ENCODE assay signal across 31 cellular contexts in genomic region chr5:3143382-3143781, GRCh38.
"Had no signal": no experiment of that assay in that cellular context is flagged by ENCODE, and none has a peak within 500 bp of the region (broad histone marks: within the 10 kb centered on the region; RNA-seq: fewer than 3 reads in every experiment).

No MANE protein-coding gene starts in this region.

- DNase-seq: activated B cell treated with CpG ODN at 0.5 μM for 24 hours; activated CD4-positive, alpha-beta memory T cell treated with anti-CD3 and anti-CD28 coated beads for 36 hours; activated CD4-positive, alpha-beta T cell treated with anti-CD3 and anti-CD28 coated beads for 4 hours; activated CD4-positive, alpha-beta T cell treated with anti-CD3 and anti-CD28 coated beads, Interleukin-2, amount 10 ng/mL, durations not matched to agents 24 days and 14 days; activated CD4-positive, alpha-beta T cell treated with anti-CD3 and anti-CD28 coated beads, Interleukin-2, amount 50 U/mL, for 1 hour; activated CD4-positive, alpha-beta T cell treated with anti-CD3 and anti-CD28 coated beads, Interleukin-2, amount 50 U/mL, for 4 hours; activated CD4-positive, CD25-positive, alpha-beta regulatory T cell treated with anti-CD3 and anti-CD28 coated beads, Interleukin-2, amount 50 U/mL, for 72 hours; activated CD8-positive, alpha-beta memory T cell treated with anti-CD3 and anti-CD28 coated beads, Interleukin-2, amount 50 U/mL, for 4 hours; activated CD8-positive, alpha-beta T cell treated with anti-CD3 and anti-CD28 coated beads for 36 hours; activated effector memory CD4-positive, alpha-beta T cell treated with anti-CD3 and anti-CD28 coated beads, Interleukin-2, amount 50 U/mL, for 16 hours; activated gamma-delta T cell treated with Interleukin-2 at 50 U/mL for 16 hours; activated naive CD4-positive, alpha-beta T cell; activated naive CD4-positive, alpha-beta T cell treated with anti-CD3 and anti-CD28 coated beads for 36 hours; activated naive CD4-positive, alpha-beta T cell treated with anti-CD3 and anti-CD28 coated beads, Interleukin-2, amount 50 U/mL, for 16 hours; activated naive CD8-positive, alpha-beta T cell treated with anti-CD3 and anti-CD28 coated beads for 36 hours; activated T-cell treated with anti-CD3 and anti-CD28 coated beads for 4 hours; activated T-cell treated with anti-CD3 and anti-CD28 coated beads, Interleukin-2, amount 50 U/mL, for 1 hour; activated T-cell treated with anti-CD3 and anti-CD28 coated beads, Interleukin-2, amount 50 U/mL, for 4 hours; activated T-cell treated with anti-CD3 and anti-CD28 coated beads, Interleukin-2, amount 50 U/mL, for 72 hours; amniotic stem cell; aorta; body of pancreas; brain microvascular endothelial cell; central memory CD4-positive, alpha-beta T cell; T-helper 2 cell; T-helper 9 cell had no signal

- H3K36me3 ChIP-seq: adrenal gland, brain microvascular endothelial cell, breast epithelium had no signal

- H3K4me1 ChIP-seq: adrenal gland, body of pancreas, breast epithelium had no signal

- H3K27me3 ChIP-seq: adrenal gland, body of pancreas, brain microvascular endothelial cell, breast epithelium had no signal

- H3K9me3 ChIP-seq: adrenal gland, body of pancreas, breast epithelium had no signal

- H3K4me3 ChIP-seq: adrenal gland, body of pancreas, breast epithelium had no signal

- ATAC-seq: activated CD8-positive, alpha-beta T cell treated with anti-CD3 and anti-CD28 coated beads for 36 hours; activated naive CD4-positive, alpha-beta T cell treated with anti-CD3 and anti-CD28 coated beads, Interleukin-2, amount 50 U/mL, for 72 hours; activated T-cell treated with anti-CD3 and anti-CD28 coated beads, Interleukin-2, amount 50 U/mL, for 4 hours; activated T-cell treated with anti-CD3 and anti-CD28 coated beads, Interleukin-2, amount 50 U/mL, for 72 hours; activated T-helper 17 cell treated with anti-CD3 and anti-CD28 coated beads, Interleukin-2, amount 50 U/mL, for 72 hours; body of pancreas had no signal

- H3K27ac ChIP-seq: adrenal gland, body of pancreas, brain microvascular endothelial cell, breast epithelium, VCaP had no signal
